ENCODE assay signal across 18 cellular contexts in the genomic region with DNA sequence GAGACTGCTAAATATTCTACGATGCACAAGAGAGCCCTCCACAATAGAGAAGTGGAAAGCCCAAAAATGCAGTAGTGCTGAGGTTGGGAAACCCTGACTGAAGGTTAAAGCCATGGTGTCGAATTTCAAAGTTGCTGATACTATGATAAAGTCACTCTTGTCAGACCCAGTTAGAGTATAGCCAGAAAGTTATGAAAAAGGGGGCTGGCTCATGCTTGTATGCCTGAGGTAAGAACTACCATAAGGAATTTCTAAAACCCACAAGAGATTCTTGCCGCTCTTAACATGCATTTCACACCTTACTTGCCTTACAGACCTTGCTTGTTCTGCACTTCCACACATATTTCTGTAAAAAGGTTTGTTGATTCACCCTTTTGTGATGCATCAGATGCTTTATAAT.
DNase-seq lines count a peak whose midpoint lies in the region; ATAC-seq and TF ChIP-seq lines count a peak whose summit lies in the region.
"Had no signal": no experiment of that assay in that cellular context is flagged by ENCODE, and none has a peak within 500 bp of the region (broad histone marks: within the 10 kb centered on the region; RNA-seq: fewer than 3 reads in every experiment).

No MANE protein-coding gene starts in this region.

- peaks cover 2% of the 10 kb centered on the region; the same call in 1 of the 2 replicates for H3K27me3 Mint-ChIP-seq in HFFc6 (ENCODE audit: insufficient read depth)
- H3K27me3 Mint-ChIP-seq: memory B cell; stimulated activated naive B cell treated with anti-CD40 and anti-IgM and Interleukin-4, amounts not matched to agents 10 μg/mL and 1 μg/mL and 100 μg/mL, for 72 hours had no signal

- no peaks in the 10 kb centered on the region for H3K36me3 Mint-ChIP-seq in HFFc6 (ENCODE audit: low read depth)
- H3K36me3 Mint-ChIP-seq: memory B cell; stimulated activated naive B cell treated with anti-CD40 and anti-IgM and Interleukin-4, amounts not matched to agents 10 μg/mL and 1 μg/mL and 100 μg/mL, for 72 hours had no signal

- H3K27ac ChIP-seq in A673 (ENCODE audit: low read depth, low read length, poor library complexity, severe bottlenecking) = no peak overlapping the region
- H3K27ac ChIP-seq in SK-N-MC = no peak overlapping the region
- H3K27ac ChIP-seq in foreskin keratinocyte = no peak overlapping the region
- H3K27ac ChIP-seq in Peyer's patch = no peak overlapping the region
- H3K27ac ChIP-seq: BLaER1 treated with 17β-estradiol and CSF1 and Interleukin-3, amounts not matched to agents 10 nM and 100 nM; pancreas had no signal

- no peak overlapping the region for H3K27ac Mint-ChIP-seq in HFFc6
- H3K27ac Mint-ChIP-seq: memory B cell; stimulated activated naive B cell treated with anti-CD40 and anti-IgM and Interleukin-4, amounts not matched to agents 10 μg/mL and 1 μg/mL and 100 μg/mL, for 72 hours had no signal

- peak; percentile 93 for ATAC-seq in foreskin keratinocyte
- no peak for ATAC-seq in HG02588 (IDR thresholded peaks at IDR 0.05; ENCODE audit: unreplicated experiment)
- ATAC-seq: pancreas; stimulated activated naive B cell treated with anti-CD40 and anti-IgM and Interleukin-4, amounts not matched to agents 10 μg/mL and 1 μg/mL and 100 μg/mL, for 72 hours had no signal

- H3K4me3 ChIP-seq in A673 (ENCODE audit: low read depth, low read length, poor library complexity, severe bottlenecking) = no peak overlapping the region
- H3K4me3 ChIP-seq in HAP-1 = peak overlapping the region; percentile 1; the same call in 1 of the 2 replicates
- H3K4me3 ChIP-seq in SK-N-MC = peak overlapping the region; percentile 44; the same call in 1 of the 2 replicates
- H3K4me3 ChIP-seq in Peyer's patch = no peak overlapping the region
- H3K4me3 ChIP-seq: BLaER1 treated with 17β-estradiol and CSF1 and Interleukin-3, amounts not matched to agents 10 nM and 100 nM; pancreas had no signal

- no peak overlapping the region for H3K9ac ChIP-seq in SK-N-MC (ENCODE audit: insufficient read length)
- H3K9ac ChIP-seq: BLaER1 treated with 17β-estradiol and CSF1 and Interleukin-3, amounts not matched to agents 10 nM and 100 nM had no signal

- TF ChIP-seq CTCF in A673 (conservative IDR thresholded peaks at IDR 0.05; ENCODE audit: low read depth, low read length) (no peak), foreskin keratinocyte (conservative IDR thresholded peaks at IDR 0.05) (no peak), Peyer's patch (IDR thresholded peaks at IDR 0.05) (no peak), HFFc6 (IDR thresholded peaks at IDR 0.05) (no peak)

- no peak overlapping the region for H3K4me3 Mint-ChIP-seq in HFFc6
- H3K4me3 Mint-ChIP-seq: memory B cell; stimulated activated naive B cell treated with anti-CD40 and anti-IgM and Interleukin-4, amounts not matched to agents 10 μg/mL and 1 μg/mL and 100 μg/mL, for 72 hours had no signal

- DNase-seq in A673 (ENCODE audit: low spot score) (peak; percentile 48), HAP-1 (ENCODE audit: low spot score in 2 of 2) (peak; percentile 58 to 91), SK-N-MC (ENCODE audit: low read depth, low spot score) (no peak), foreskin keratinocyte (peak; percentile 92 to 95), AG08395 (ENCODE audit: low spot score) (no peak), Peyer's patch (no peak), HFFc6 (no peak)
- DNase-seq: activated CD4-positive, CD25-positive, alpha-beta regulatory T cell; activated T-cell treated with anti-CD3 and anti-CD28 coated beads for 4 hours; effector memory CD4-positive, alpha-beta T cell; glutamatergic neuron; NCI-H1694; pancreas; stimulated activated CD4-positive, alpha-beta T cell treated with anti-CD3 and anti-CD28 coated beads, Interleukin-2, amount 100 ng/mL, for 24 hours; stimulated activated naive B cell treated with anti-CD40 and anti-IgM and Interleukin-4, amounts not matched to agents 10 μg/mL and 1 μg/mL and 100 μg/mL, for 72 hours had no signal

- H3K9me3 ChIP-seq in A673 (ENCODE audit: low read depth, low read length, poor library complexity, severe bottlenecking) (no peaks in the 10 kb centered on the region), HAP-1 (no peaks in the 10 kb centered on the region), SK-N-MC (ENCODE audit: low read depth, low read length) (no peaks in the 10 kb centered on the region), Peyer's patch (no peaks in the 10 kb centered on the region)
- H3K9me3 ChIP-seq: BLaER1 treated with 17β-estradiol and CSF1 and Interleukin-3, amounts not matched to agents 10 nM and 100 nM; pancreas had no signal

- 0 out of 2 replicates have a peak, but pooled peaks cover 4% of the 10 kb centered on the region for H3K9me3 Mint-ChIP-seq in HFFc6
- H3K9me3 Mint-ChIP-seq: stimulated activated naive B cell treated with anti-CD40 and anti-IgM and Interleukin-4, amounts not matched to agents 10 μg/mL and 1 μg/mL and 100 μg/mL, for 72 hours had no signal

- peaks cover 9% of the 10 kb centered on the region; the same call in 1 of the 2 replicates for H3K4me1 Mint-ChIP-seq in HFFc6 (ENCODE audit: low read depth)
- H3K4me1 Mint-ChIP-seq: memory B cell; stimulated activated naive B cell treated with anti-CD40 and anti-IgM and Interleukin-4, amounts not matched to agents 10 μg/mL and 1 μg/mL and 100 μg/mL, for 72 hours had no signal

- TF ChIP-seq POLR2A in Peyer's patch (IDR thresholded peaks at IDR 0.05) = no peak

- POLR2A ChIA-PET in A673 (lab: Charles Lee; ENCODE audit: low non-redundant PET) = no interaction called here

- peaks cover 7% of the 10 kb centered on the region for H3K4me1 ChIP-seq in A673 (ENCODE audit: insufficient read depth, low read length, poor library complexity, severe bottlenecking)
- peaks cover 91% of the 10 kb centered on the region for H3K4me1 ChIP-seq in HAP-1
- peaks cover 17% of the 10 kb centered on the region for H3K4me1 ChIP-seq in foreskin keratinocyte
- no peaks in the 10 kb centered on the region for H3K4me1 ChIP-seq in Peyer's patch
- H3K4me1 ChIP-seq: BLaER1 treated with 17β-estradiol and CSF1 and Interleukin-3, amounts not matched to agents 10 nM and 100 nM; pancreas had no signal

- H3K27me3 ChIP-seq in A673 (replicated peaks; ENCODE audit: insufficient read depth, low read depth, low read length, poor library complexity) (no peaks in the 10 kb centered on the region), HAP-1 (ENCODE audit: low read depth) (no peaks in the 10 kb centered on the region), foreskin keratinocyte (no peaks in the 10 kb centered on the region), Peyer's patch (no peaks in the 10 kb centered on the region)
- H3K27me3 ChIP-seq: BLaER1 treated with 17β-estradiol and CSF1 and Interleukin-3, amounts not matched to agents 10 nM and 100 nM; pancreas had no signal

- no peaks in the 10 kb centered on the region for H3K36me3 ChIP-seq in A673 (ENCODE audit: insufficient read depth, low read length, poor library complexity, severe bottlenecking)
- no peaks in the 10 kb centered on the region for H3K36me3 ChIP-seq in HAP-1 (replicated peaks)
- no peaks in the 10 kb centered on the region for H3K36me3 ChIP-seq in SK-N-MC (ENCODE audit: insufficient read depth, low read length)
- no peaks in the 10 kb centered on the region for H3K36me3 ChIP-seq in Peyer's patch
- H3K36me3 ChIP-seq: BLaER1 treated with 17β-estradiol and CSF1 and Interleukin-3, amounts not matched to agents 10 nM and 100 nM; pancreas had no signal

- BruUV-seq in A673 (replicated peaks; lab: Mats Ljungman, UMichigan) = no TSS peak

- intact Hi-C loops in A673 (cut with micrococcal nuclease; ENCODE audit: unreplicated experiment) = no loop called here

- in situ Hi-C loops in HAP-1 (cut with MboI; ENCODE audit: low sequenced_read_pairs) = no loop called here

- CTCF ChIA-PET in A673 (lab: Charles Lee) = no interaction called here

Comparison
In these comparisons a context has a peak if more than half of its experiments do, and no peak if none do; other contexts are left out.
1. DNase-seq: peak in A673 (single experiment), HAP-1 (2 of 2) and foreskin keratinocyte (2 of 2); none in SK-N-MC (single experiment), AG08395 (single experiment), Peyer's patch (0 of 3) and HFFc6 (single experiment).
2. H3K4me3 ChIP-seq: peak in HAP-1 (single experiment) and SK-N-MC (single experiment); none in A673 (single experiment) and Peyer's patch (0 of 4).